ENCODE assay signal across 8 cellular contexts in genomic region chr17:8222380-8222629, GRCh38. TPM values are rescaled to one million over a fixed set of nuclear protein-coding genes. Genes with fewer than 3 reads are reported as not detected.
A peak's percentile ranks its signal among the peaks of the same experiment; 100 is the strongest.
DNase-seq lines count a peak whose midpoint lies in the region; ATAC-seq and TF ChIP-seq lines count a peak whose summit lies in the region.

No MANE protein-coding gene starts in this region.

- TF ChIP-seq CTCF in BE2C (IDR thresholded peaks at IDR 0.05; ENCODE audit: low read depth, low read length): no peak
- no peak for TF ChIP-seq CTCF in astrocyte of the spinal cord (IDR thresholded peaks at IDR 0.05; ENCODE audit: low read depth, low read length)

- no peaks in the 10 kb centered on the region for H3K9me3 ChIP-seq in BE2C

- no peak overlapping the region for H4K5ac ChIP-seq in mesendoderm (ENCODE audit: low read length)

- no CpG with 5 or more reads among the region's 9 CpGs for WGBS in mesendoderm (ENCODE audit: extremely low coverage, insufficient coverage, low lambda C conversion rate)

- H3K18ac ChIP-seq in mesendoderm (ENCODE audit: low read length): no peak overlapping the region

- H3K4me1 ChIP-seq in BE2C (no peaks in the 10 kb centered on the region), mesendoderm (ENCODE audit: control insufficient read depth, low read depth, low read length) (peaks cover 3% of the 10 kb centered on the region)

- no peak overlapping the region for H3K4ac ChIP-seq in mesendoderm (ENCODE audit: low read depth, low read length)

- no peak overlapping the region for H4K8ac ChIP-seq in mesendoderm (ENCODE audit: low read depth, low read length)

- H2BK120ac ChIP-seq in mesendoderm (ENCODE audit: low read depth, low read length): no peak overlapping the region

- no peak overlapping the region for H3K27ac ChIP-seq in mesendoderm (ENCODE audit: low read depth, low read length)

- in situ Hi-C loops in astrocyte of the spinal cord (cut with HindIII; ENCODE audit: low sequenced_read_pairs): no loop called here

- H2BK15ac ChIP-seq in mesendoderm (replicated peaks; ENCODE audit: low read depth): no peak overlapping the region

- H3K36me3 ChIP-seq in BE2C (peaks cover 1% of the 10 kb centered on the region; the same call in 1 of the 2 replicates), mesendoderm (ENCODE audit: control insufficient read depth, insufficient read depth, low read length) (no peaks in the 10 kb centered on the region)

- no peak overlapping the region for H2BK5ac ChIP-seq in mesendoderm (ENCODE audit: low read length)

- peak overlapping the region; percentile 80 for H3K4me3 ChIP-seq in BE2C (ENCODE audit: low read depth, low read length)
- H3K4me3 ChIP-seq in astrocyte of the spinal cord (ENCODE audit: low read depth, low read length): peak overlapping the region; percentile 78
- H3K4me3 ChIP-seq in mesendoderm (ENCODE audit: low read length): peak overlapping the region; percentile 78

- no peaks in the 10 kb centered on the region for H3K79me1 ChIP-seq in mesendoderm (ENCODE audit: low read length)

- peak; percentile 35 for ATAC-seq in GM19372 (IDR thresholded peaks at IDR 0.05; ENCODE audit: low read depth, unreplicated experiment)
- peak; percentile 15 for ATAC-seq in HG03558 (IDR thresholded peaks at IDR 0.05; ENCODE audit: extremely low read depth, unreplicated experiment)

- peak overlapping the region; percentile 71 for H3K9ac ChIP-seq in mesendoderm (ENCODE audit: low read length)

- H3K79me2 ChIP-seq in mesendoderm (ENCODE audit: control insufficient read depth, insufficient read depth, low read length): no peaks in the 10 kb centered on the region

- H2AK5ac ChIP-seq in mesendoderm (ENCODE audit: low read length): no peak overlapping the region

- H3K27me3 ChIP-seq in BE2C (no peaks in the 10 kb centered on the region), mesendoderm (ENCODE audit: insufficient read depth, low read length, poor library complexity) (no peaks in the 10 kb centered on the region)

- H3K56ac ChIP-seq in mesendoderm (ENCODE audit: low read length): peak overlapping the region; percentile 58

- no peak for DNase-seq in BE2C
- DNase-seq in astrocyte of the spinal cord (ENCODE audit: low read depth, low spot score): no peak
- DNase-seq in mesendoderm: no peak
- DNase-seq in NK-92 treated with Interleukin-12 subunit alpha and Interleukin-12 subunit beta, amount 100 ng/mL, for 24 hours (lab: John Stamatoyannopoulos, UW): no peak
- no peak for DNase-seq in SIG-M5 (lab: John Stamatoyannopoulos, UW)
- DNase-seq in SKM-1 (lab: John Stamatoyannopoulos, UW; ENCODE audit: unreplicated experiment): no peak

- H3K4me2 ChIP-seq in mesendoderm (ENCODE audit: low read length): peak overlapping the region; percentile 100

- no peak overlapping the region for H3K23ac ChIP-seq in mesendoderm (ENCODE audit: low read length)

RNA-seq across cellular contexts. Expression of gene AURKB, which starts 11.9 kb away (rescaled TPM):
- 10.7 TPM for polyA plus RNA-seq in BE2C (2012; ENCODE audit: insufficient read depth, insufficient read length, low read depth)
- polyA plus RNA-seq in mesendoderm (2013, experiment 1 of 2): 193 TPM
- 193 TPM for polyA plus RNA-seq in mesendoderm (2013, experiment 2 of 2)

RNA-seq across cellular contexts. Expression of gene CTC1, which starts 25.6 kb away (rescaled TPM):
- 15.1 TPM for polyA plus RNA-seq in BE2C (2012; ENCODE audit: insufficient read depth, insufficient read length, low read depth)
- polyA plus RNA-seq in mesendoderm (2013, experiment 1 of 2): 11.6 TPM
- polyA plus RNA-seq in mesendoderm (2013, experiment 2 of 2): 11.9 TPM

RNA-seq across cellular contexts. Expression of gene PFAS, which starts 26.8 kb away (rescaled TPM):
- polyA plus RNA-seq in BE2C (2012; ENCODE audit: insufficient read depth, insufficient read length, low read depth): 56.0 TPM
- 69.9 TPM for polyA plus RNA-seq in mesendoderm (2013, experiment 1 of 2)
- polyA plus RNA-seq in mesendoderm (2013, experiment 2 of 2): 69.8 TPM

RNA-seq across cellular contexts. Expression of gene BORCS6, which starts 32.3 kb away (rescaled TPM):
- polyA plus RNA-seq in BE2C (2012; ENCODE audit: insufficient read depth, insufficient read length, low read depth): 23.4 TPM
- 1.9 TPM for polyA plus RNA-seq in mesendoderm (2013, experiment 1 of 2)
- polyA plus RNA-seq in mesendoderm (2013, experiment 2 of 2): 1.8 TPM

RNA-seq across cellular contexts. Expression of gene TMEM107, which starts 46.1 kb away (rescaled TPM):
- 1.5 TPM for polyA plus RNA-seq in BE2C (2012; ENCODE audit: insufficient read depth, insufficient read length, low read depth)
- polyA plus RNA-seq in mesendoderm (2013, experiment 1 of 2): 3.7 TPM
- polyA plus RNA-seq in mesendoderm (2013, experiment 2 of 2): 3.5 TPM
